24 cellular contexts compared by ENCODE assay signal in genomic region chr20:49466114-49466912, GRCh38. TPM values are rescaled to one million over a fixed set of nuclear protein-coding genes. Genes with fewer than 3 reads are reported as not detected.
"Had no signal": no experiment of that assay in that cellular context is flagged by ENCODE, and none has a peak within 500 bp of the region (broad histone marks: within the 10 kb centered on the region; RNA-seq: fewer than 3 reads in every experiment).

No MANE protein-coding gene starts in this region.

- H3K4me2 ChIP-seq: hepatocyte had no signal

- H3K9me3 Mint-ChIP-seq: activated naive CD4-positive, alpha-beta T cell treated with anti-CD3 and anti-CD28 coated beads, Interleukin-2, amount 50 U/mL, for 24 hours; memory B cell; nephron had no signal

- H3K27me3 Mint-ChIP-seq: brain had no signal

- H2AFZ ChIP-seq: hepatocyte had no signal

- H3K4me1 ChIP-seq: psoas muscle, right atrium auricular region, upper lobe of right lung had no signal

- H3K36me3 ChIP-seq: neutrophil, ovary, right atrium auricular region, thyroid gland, upper lobe of right lung had no signal

- ATAC-seq: left cardiac atrium; psoas muscle; stimulated activated naive CD8-positive, alpha-beta T cell treated with anti-CD3 and anti-CD28 coated beads, Interleukin-15, Interleukin-2, amounts not matched to agents 100 U/mL and 50 U/mL, for 24 hours; upper lobe of right lung had no signal

- H3K27ac Mint-ChIP-seq: activated naive CD4-positive, alpha-beta T cell treated with anti-CD3 and anti-CD28 coated beads, Interleukin-2, amount 50 U/mL, for 24 hours; brain; memory B cell; nephron had no signal

- H3K27ac ChIP-seq: esophagus muscularis mucosa, hepatocyte, neutrophil, ovary, psoas muscle, right atrium auricular region, thyroid gland, upper lobe of right lung had no signal

- H3K9me3 ChIP-seq: esophagus muscularis mucosa, neutrophil, ovary, psoas muscle, right atrium auricular region, thyroid gland, upper lobe of right lung had no signal

- H3K4me1 Mint-ChIP-seq: activated naive CD4-positive, alpha-beta T cell treated with anti-CD3 and anti-CD28 coated beads, Interleukin-2, amount 50 U/mL, for 24 hours; memory B cell; nephron had no signal

- H3K4me3 Mint-ChIP-seq: activated naive CD4-positive, alpha-beta T cell treated with anti-CD3 and anti-CD28 coated beads, Interleukin-2, amount 50 U/mL, for 24 hours; brain; memory B cell; nephron had no signal

- H3K79me2 ChIP-seq: hepatocyte had no signal

- H3K4me3 ChIP-seq: esophagus muscularis mucosa, hepatocyte, ovary, psoas muscle, right atrium auricular region, thyroid gland, upper lobe of right lung had no signal

- H3K36me3 Mint-ChIP-seq: activated naive CD4-positive, alpha-beta T cell treated with anti-CD3 and anti-CD28 coated beads, Interleukin-2, amount 50 U/mL, for 24 hours; brain; memory B cell had no signal

- H3K27me3 ChIP-seq: esophagus muscularis mucosa, hepatocyte, ovary, right atrium auricular region, thyroid gland had no signal

- DNase-seq: activated gamma-delta T cell treated with Interleukin-2 at 50 U/mL for 16 hours; activated T-cell treated with anti-CD3 and anti-CD28 coated beads, Interleukin-2, amount 50 U/mL, for 1 hour; aorta; caudate nucleus; dermis blood vessel endothelial cell; effector CD8-positive, alpha-beta T cell; glutamatergic neuron; left cardiac atrium; ovary; psoas muscle; stimulated activated CD4-positive, alpha-beta T cell treated with anti-CD3 and anti-CD28 coated beads, Interleukin-12 subunit alpha, Interleukin-12 subunit beta, amount 100 ng/mL, for 4 hours; stimulated activated CD4-positive, alpha-beta T cell treated with anti-CD3 and anti-CD28 coated beads, Interleukin-4, amount 100 ng/mL, for 4 hours; stimulated activated naive CD8-positive, alpha-beta T cell treated with anti-CD3 and anti-CD28 coated beads, Interleukin-15, Interleukin-2, amounts not matched to agents 100 U/mL and 50 U/mL, for 24 hours; T-helper 9 cell; thyroid gland; upper lobe of right lung had no signal

RNA-seq across cellular contexts. Expression of gene KCNB1, which starts 16.2 kb away (rescaled TPM):
- total RNA-seq: dermis blood vessel endothelial cell had no signal
